In the genomic region with DNA sequence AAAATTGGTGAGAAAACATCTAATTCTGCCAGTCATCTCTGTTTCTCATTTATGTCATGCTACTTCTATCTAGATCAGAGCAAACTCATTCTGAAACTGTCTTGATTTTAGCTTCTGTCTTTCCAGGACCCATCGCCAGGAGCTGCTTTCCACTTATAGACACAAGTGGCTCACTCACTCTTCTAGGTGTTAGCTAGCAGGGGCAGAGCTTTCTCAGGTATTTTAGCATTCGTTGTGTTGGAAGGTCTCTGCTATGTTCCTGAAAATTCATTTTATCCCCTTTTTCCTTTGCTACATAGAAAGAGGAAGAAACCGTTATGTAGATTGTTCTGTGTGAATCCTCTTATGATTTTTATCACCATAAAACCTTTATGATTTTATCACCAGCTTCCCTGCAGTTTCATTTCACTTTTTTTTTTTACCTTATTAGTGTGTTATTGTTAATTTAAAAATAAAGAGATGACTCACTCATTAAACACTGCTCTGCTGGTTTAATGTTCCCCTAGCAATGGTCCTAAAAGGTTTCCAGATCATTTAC, we compare ENCODE assay signal across 14 cellular contexts.
DNase-seq lines count a peak whose midpoint lies in the region; ATAC-seq, FAIRE-seq and TF ChIP-seq lines count a peak whose summit lies in the region.
"Had no signal": no experiment of that assay in that cellular context is flagged by ENCODE, and none has a peak within 500 bp of the region (broad histone marks: within the 10 kb centered on the region; RNA-seq: fewer than 3 reads in every experiment).

No MANE protein-coding gene starts in this region.

- H2AFZ ChIP-seq in GM12878 (ENCODE audit: control insufficient read depth, low read depth, low read length), result no peak overlapping the region

- DNase-seq in GM12878 (ENCODE audit: low read depth, low spot score) (peak; percentile 64), gastrocnemius medialis (no peak), AML-193 (lab: John Stamatoyannopoulos, UW) (no peak)
- no peak for DNase-seq in activated CD4-positive, CD25-positive, alpha-beta regulatory T cell (lab: John Stamatoyannopoulos, UW)
- DNase-seq: activated CD8-positive, alpha-beta memory T cell treated with anti-CD3 and anti-CD28 coated beads, Interleukin-2, amount 50 U/mL, for 4 hours; IMR-90; NCI-H2081; PC-3 had no signal

- peaks cover 3% of the 10 kb centered on the region for H3K9me3 ChIP-seq in GM12878 (replicated peaks; ENCODE audit: control insufficient read depth, insufficient read depth, low read length)
- H3K9me3 ChIP-seq in gastrocnemius medialis, result no peaks in the 10 kb centered on the region

- no peak for TF ChIP-seq POLR2A in GM12878 (IDR thresholded peaks at IDR 0.05; ENCODE audit: low read depth, low read length)
- TF ChIP-seq POLR2A in gastrocnemius medialis (IDR thresholded peaks at IDR 0.05), result no peak

- TF ChIP-seq CTCF in GM12878 (IDR thresholded peaks at IDR 0.05 in 2 of 3, conservative IDR thresholded peaks at IDR 0.05 in 1 of 3; ENCODE audit: control insufficient read depth in 2 of 3, extremely low read depth in 1 of 3, insufficient read depth in 1 of 3, low read depth in 3 of 3, low read length in 3 of 3) (peak in 1 of 3 experiments; percentile 10; a peak in 1 of 6 replicates), gastrocnemius medialis (IDR thresholded peaks at IDR 0.05 in 4 of 5, conservative IDR thresholded peaks at IDR 0.05 in 1 of 5) (no peak)

- H3K9ac ChIP-seq in GM12878 (ENCODE audit: control insufficient read depth, insufficient read depth, low read length), result no peak overlapping the region

- no peak overlapping the region; the same call in 1 of the 2 replicates for H3K4me2 ChIP-seq in GM12878 (ENCODE audit: control insufficient read depth, insufficient read depth)

- in situ Hi-C loops in GM12878 (cut with MboI) (loop anchor here (10.0 to 25.0 kb wide), 2 partner anchors 358 to 1301 kb away; no protein-coding TSS in a partner anchor), gastrocnemius medialis (cut with MboI; ENCODE audit: low sequenced_read_pairs in 4 of 4) (no loop called here)

- TF ChIP-seq RAD21 in GM12878 (IDR thresholded peaks at IDR 0.05; ENCODE audit: insufficient read depth, low read depth, low read length), result no peak

- no peaks in the 10 kb centered on the region for H3K36me3 ChIP-seq in GM12878 (ENCODE audit: control insufficient read depth in 2 of 2, insufficient read depth in 2 of 2, low read length in 1 of 2)
- no peaks in the 10 kb centered on the region for H3K36me3 ChIP-seq in gastrocnemius medialis

- no peaks in the 10 kb centered on the region for H4K20me1 ChIP-seq in GM12878 (ENCODE audit: control insufficient read depth, insufficient read depth)

- WGBS in GM12878 (ENCODE audit: insufficient coverage, insufficient replicate concordance, low lambda C conversion rate, missing lambda C conversion rate), result 0% methylated on average over 3 of the region's 3 CpGs

- H3K79me2 ChIP-seq in GM12878 (ENCODE audit: control insufficient read depth, insufficient read depth, low read length), result no peaks in the 10 kb centered on the region

- peak; percentile 86 to 96 for TF ChIP-seq EP300 in GM12878 (IDR thresholded peaks at IDR 0.05; ENCODE audit: borderline replicate concordance in 1 of 2, control insufficient read depth in 1 of 2, low read depth in 2 of 2, low read length in 2 of 2)

- H3K4me3 ChIP-seq in GM12878, result no peak overlapping the region
- no peak overlapping the region for H3K4me3 ChIP-seq in gastrocnemius medialis

- CTCF ChIA-PET in GM12878 (lab: Yijun Ruan, JAX), result interaction anchor here (0.6 to 2.4 kb wide), 7 partner anchors 10 to 723 kb away, joined by 3 to 11 read pairs (median 3); no protein-coding TSS in a partner anchor

- POLR2A ChIA-PET in GM12878 (lab: Charles Lee), result no interaction called here

- H3K4me1 ChIP-seq in GM12878 (ENCODE audit: control insufficient read depth, insufficient read depth, low read length) (peaks cover 5% of the 10 kb centered on the region; the same call in 1 of the 2 replicates), gastrocnemius medialis (no peaks in the 10 kb centered on the region)

- ATAC-seq in GM18873 (IDR thresholded peaks at IDR 0.05; ENCODE audit: low FRiP score, unreplicated experiment) (peak; percentile 90), GM21576 (IDR thresholded peaks at IDR 0.05; ENCODE audit: unreplicated experiment) (peak; percentile 90), HG03095 (IDR thresholded peaks at IDR 0.05; ENCODE audit: unreplicated experiment) (peak; percentile 91), GM12878 (peak; percentile 93), SK-N-SH treated with all-trans-retinoic acid at 6 μM for 48 hours (no peak), gastrocnemius medialis (no peak)
- ATAC-seq: PC-3 had no signal

- H3K27ac ChIP-seq in GM12878 (ENCODE audit: control insufficient read depth, insufficient read depth) (peak overlapping the region; percentile 34; the same call in 1 of the 2 replicates), gastrocnemius medialis (no peak overlapping the region)

- FAIRE-seq in GM12878 (lab: Jason Lieb, UNC), result peak; percentile 66
- FAIRE-seq: astrocyte, endothelial cell of umbilical vein had no signal

- intact Hi-C loops in GM12878 (cut with micrococcal nuclease; ENCODE audit: unreplicated experiment) (loop anchor here (1.0 to 10.0 kb wide), 5 partner anchors 64 to 518 kb away; no protein-coding TSS in a partner anchor), gastrocnemius medialis (cut with DNase I; ENCODE audit: low total_unique reads) (no loop called here)

- SMC1A ChIA-PET in GM12878 (lab: Charles Lee; ENCODE audit: uncharacterized antibody, unreplicated experiment), result interaction anchor here (0.6 to 2.1 kb wide), 11 partner anchors 9 to 429 kb away, joined by 3 to 17 read pairs (median 4); no protein-coding TSS in a partner anchor

- RAD21 ChIA-PET in GM12878 (lab: Charles Lee; ENCODE audit: unreplicated experiment), result interaction anchor here (0.8 to 1.7 kb wide), 6 partner anchors 14 to 84 kb away, joined by 3 to 5 read pairs (median 4); no protein-coding TSS in a partner anchor

- BruUV-seq in GM12878 (replicated peaks; lab: Mats Ljungman, UMichigan), result no TSS peak

- H3K27me3 ChIP-seq in GM12878 (replicated peaks in 1 of 2; ENCODE audit: control insufficient read depth in 2 of 2, insufficient read depth in 2 of 2, low read length in 1 of 2) (no peaks in the 10 kb centered on the region), gastrocnemius medialis (no peaks in the 10 kb centered on the region)

TF ChIP-seq in GM12878, 131 proteins besides CTCF, POLR2A, EP300 and RAD21 (continues in another document):
- TF ChIP-seq, protein P1, sequence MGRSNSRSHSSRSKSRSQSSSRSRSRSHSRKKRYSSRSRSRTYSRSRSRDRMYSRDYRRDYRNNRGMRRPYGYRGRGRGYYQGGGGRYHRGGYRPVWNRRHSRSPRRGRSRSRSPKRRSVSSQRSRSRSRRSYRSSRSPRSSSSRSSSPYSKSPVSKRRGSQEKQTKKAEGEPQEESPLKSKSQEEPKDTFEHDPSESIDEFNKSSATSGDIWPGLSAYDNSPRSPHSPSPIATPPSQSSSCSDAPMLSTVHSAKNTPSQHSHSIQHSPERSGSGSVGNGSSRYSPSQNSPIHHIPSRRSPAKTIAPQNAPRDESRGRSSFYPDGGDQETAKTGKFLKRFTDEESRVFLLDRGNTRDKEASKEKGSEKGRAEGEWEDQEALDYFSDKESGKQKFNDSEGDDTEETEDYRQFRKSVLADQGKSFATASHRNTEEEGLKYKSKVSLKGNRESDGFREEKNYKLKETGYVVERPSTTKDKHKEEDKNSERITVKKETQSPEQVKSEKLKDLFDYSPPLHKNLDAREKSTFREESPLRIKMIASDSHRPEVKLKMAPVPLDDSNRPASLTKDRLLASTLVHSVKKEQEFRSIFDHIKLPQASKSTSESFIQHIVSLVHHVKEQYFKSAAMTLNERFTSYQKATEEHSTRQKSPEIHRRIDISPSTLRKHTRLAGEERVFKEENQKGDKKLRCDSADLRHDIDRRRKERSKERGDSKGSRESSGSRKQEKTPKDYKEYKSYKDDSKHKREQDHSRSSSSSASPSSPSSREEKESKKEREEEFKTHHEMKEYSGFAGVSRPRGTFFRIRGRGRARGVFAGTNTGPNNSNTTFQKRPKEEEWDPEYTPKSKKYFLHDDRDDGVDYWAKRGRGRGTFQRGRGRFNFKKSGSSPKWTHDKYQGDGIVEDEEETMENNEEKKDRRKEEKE (IDR thresholded peaks at IDR 0.05), result no peak
- TF ChIP-seq MXI1 (IDR thresholded peaks at IDR 0.05; ENCODE audit: low read depth, low read length) (no peak), CREB1 (IDR thresholded peaks at IDR 0.05; ENCODE audit: low read depth) (peak; percentile 74), FOXK2 (IDR thresholded peaks at IDR 0.05) (no peak)
- TF ChIP-seq, protein P2, sequence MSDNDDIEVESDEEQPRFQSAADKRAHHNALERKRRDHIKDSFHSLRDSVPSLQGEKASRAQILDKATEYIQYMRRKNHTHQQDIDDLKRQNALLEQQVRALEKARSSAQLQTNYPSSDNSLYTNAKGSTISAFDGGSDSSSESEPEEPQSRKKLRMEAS (IDR thresholded peaks at IDR 0.05; ENCODE audit: low read depth, low read length), result no peak

TF ChIP-seq in SK-N-SH treated with all-trans-retinoic acid at 6 μM for 48 hours, 23 proteins besides CTCF, POLR2A, EP300 and RAD21:
- TF ChIP-seq GLIS3 (CRISPR knock-in tag; IDR thresholded peaks at IDR 0.05) (no peak), OSR1 (CRISPR knock-in tag; IDR thresholded peaks at IDR 0.05) (no peak)
- TF ChIP-seq, protein P3, sequence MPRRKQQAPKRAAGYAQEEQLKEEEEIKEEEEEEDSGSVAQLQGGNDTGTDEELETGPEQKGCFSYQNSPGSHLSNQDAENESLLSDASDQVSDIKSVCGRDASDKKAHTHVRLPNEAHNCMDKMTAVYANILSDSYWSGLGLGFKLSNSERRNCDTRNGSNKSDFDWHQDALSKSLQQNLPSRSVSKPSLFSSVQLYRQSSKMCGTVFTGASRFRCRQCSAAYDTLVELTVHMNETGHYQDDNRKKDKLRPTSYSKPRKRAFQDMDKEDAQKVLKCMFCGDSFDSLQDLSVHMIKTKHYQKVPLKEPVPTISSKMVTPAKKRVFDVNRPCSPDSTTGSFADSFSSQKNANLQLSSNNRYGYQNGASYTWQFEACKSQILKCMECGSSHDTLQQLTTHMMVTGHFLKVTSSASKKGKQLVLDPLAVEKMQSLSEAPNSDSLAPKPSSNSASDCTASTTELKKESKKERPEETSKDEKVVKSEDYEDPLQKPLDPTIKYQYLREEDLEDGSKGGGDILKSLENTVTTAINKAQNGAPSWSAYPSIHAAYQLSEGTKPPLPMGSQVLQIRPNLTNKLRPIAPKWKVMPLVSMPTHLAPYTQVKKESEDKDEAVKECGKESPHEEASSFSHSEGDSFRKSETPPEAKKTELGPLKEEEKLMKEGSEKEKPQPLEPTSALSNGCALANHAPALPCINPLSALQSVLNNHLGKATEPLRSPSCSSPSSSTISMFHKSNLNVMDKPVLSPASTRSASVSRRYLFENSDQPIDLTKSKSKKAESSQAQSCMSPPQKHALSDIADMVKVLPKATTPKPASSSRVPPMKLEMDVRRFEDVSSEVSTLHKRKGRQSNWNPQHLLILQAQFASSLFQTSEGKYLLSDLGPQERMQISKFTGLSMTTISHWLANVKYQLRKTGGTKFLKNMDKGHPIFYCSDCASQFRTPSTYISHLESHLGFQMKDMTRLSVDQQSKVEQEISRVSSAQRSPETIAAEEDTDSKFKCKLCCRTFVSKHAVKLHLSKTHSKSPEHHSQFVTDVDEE (CRISPR knock-in tag; IDR thresholded peaks at IDR 0.05), result no peak

Comparison
In these comparisons a context has a peak if more than half of its experiments do, and no peak if none do; other contexts are left out.
1. ATAC-seq: peak in GM18873 (single experiment), GM21576 (single experiment), HG03095 (single experiment) and GM12878 (single experiment); none in SK-N-SH treated with all-trans-retinoic acid at 6 μM for 48 hours (single experiment) and gastrocnemius medialis (0 of 2).